Comparison of ENCODE assay signal across 8 cellular contexts in the genomic region with DNA sequence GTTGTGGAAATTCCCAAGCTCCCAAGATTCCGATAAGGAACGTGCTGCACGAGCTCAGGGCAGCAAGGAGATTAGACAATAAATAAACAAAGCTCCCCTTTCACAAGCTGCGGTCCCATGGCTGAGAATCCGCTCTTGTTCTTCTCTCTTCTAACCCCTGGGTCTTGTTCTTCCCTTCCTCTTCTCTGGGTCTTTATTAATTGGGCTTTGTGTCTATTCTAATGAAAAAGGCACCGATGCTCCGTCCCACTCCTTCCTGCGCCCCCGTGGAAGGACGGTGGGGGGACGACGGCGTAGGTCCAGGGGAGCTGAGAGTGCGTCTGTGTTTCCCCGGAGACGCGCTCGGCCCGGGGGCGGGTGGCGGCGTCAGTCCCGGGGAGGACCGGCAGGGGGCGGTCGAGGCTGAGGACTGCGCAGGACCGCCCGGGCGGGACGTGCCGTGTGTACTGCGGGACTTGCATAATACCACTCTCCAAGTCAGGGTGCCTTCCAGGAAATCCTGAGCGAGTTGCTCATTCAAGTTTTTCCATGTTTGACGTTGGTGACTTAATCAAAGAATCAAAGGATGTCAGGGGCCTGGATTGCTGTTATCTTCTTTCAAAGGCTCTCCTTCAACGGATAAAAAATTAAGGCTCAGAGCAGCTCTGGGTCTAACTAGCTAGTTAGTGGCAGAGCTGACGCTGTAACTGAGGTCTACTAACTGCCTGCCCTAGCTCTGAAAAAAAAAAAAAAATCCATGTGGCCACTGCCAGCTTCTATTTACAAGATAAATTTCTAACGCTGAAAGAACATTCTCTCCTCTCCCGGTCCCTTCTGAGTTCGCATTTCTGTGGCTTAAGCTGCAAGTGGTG.
A peak's percentile ranks its signal among the peaks of the same experiment; 100 is the strongest.
DNase-seq lines count a peak whose midpoint lies in the region; ATAC-seq lines count a peak whose summit lies in the region.

No MANE protein-coding gene starts in this region.

- DNase-seq in AG20443 (ENCODE audit: low spot score) = peak; percentile 98
- peak; percentile 72 for DNase-seq in NOMO-1 treated with dmso at 0.1 percent for 144 hours (lab: John Stamatoyannopoulos, UW; ENCODE audit: unreplicated experiment)
- peak; percentile 70 for DNase-seq in activated CD8-positive, alpha-beta memory T cell treated with anti-CD3 and anti-CD28 coated beads, Interleukin-2, amount 50 U/mL, for 4 hours
- peak; percentile 71 for DNase-seq in epidermal melanocyte (ENCODE audit: insufficient read length, low spot score)
- peak; percentile 65 to 66 for DNase-seq in stimulated activated CD8-positive, alpha-beta memory T cell treated with anti-CD3 and anti-CD28 coated beads, Interleukin-15, amount 100 ng/mL, for 48 hours (ENCODE audit: low read depth in 2 of 2)

- H3K4me3 ChIP-seq in mononuclear cell (ENCODE audit: low read length) = peak overlapping the region; percentile 5

- ATAC-seq in GM18907 (IDR thresholded peaks at IDR 0.05; ENCODE audit: unreplicated experiment) (peak; percentile 97), HG03175 (IDR thresholded peaks at IDR 0.05; ENCODE audit: unreplicated experiment) (peak; percentile 96)

- H3K9me3 ChIP-seq in mononuclear cell (ENCODE audit: low read depth, low read length) = no peaks in the 10 kb centered on the region

- peaks cover 10% of the 10 kb centered on the region for H3K4me1 ChIP-seq in mononuclear cell (ENCODE audit: insufficient read depth, low read length)

- peaks cover 3% of the 10 kb centered on the region for H3K27me3 ChIP-seq in mononuclear cell (ENCODE audit: insufficient read depth, low read length)

Comparison
In these comparisons a context has a peak if more than half of its experiments do, and no peak if none do; other contexts are left out.
1. Peak in every context shown above with its lines: DNase-seq, ATAC-seq and H3K4me3 ChIP-seq.